ENCODE assay signal across 15 cellular contexts in genomic region chr13:114062341-114062740, GRCh38.
DNase-seq lines count a peak whose midpoint lies in the region; ATAC-seq and TF ChIP-seq lines count a peak whose summit lies in the region.
"Had no signal": no experiment of that assay in that cellular context is flagged by ENCODE, and none has a peak within 500 bp of the region (broad histone marks: within the 10 kb centered on the region; RNA-seq: fewer than 3 reads in every experiment).

No MANE protein-coding gene starts in this region.

- no peaks in the 10 kb centered on the region for H3K36me3 ChIP-seq in tibial artery
- H3K36me3 ChIP-seq: pancreas had no signal

- ATAC-seq in natural killer cell, result no peak
- no peak for ATAC-seq in stimulated activated effector memory CD8-positive, alpha-beta T cell treated with anti-CD3 and anti-CD28 coated beads, Interleukin-12 subunit alpha, Interleukin-12 subunit beta, amount 100 ng/mL, for 72 hours
- ATAC-seq: activated CD8-positive, alpha-beta memory T cell treated with anti-CD3 and anti-CD28 coated beads, Interleukin-2, amount 10 ng/mL, durations not matched to agents 7 days and 5 days; pancreas; WTC11 had no signal

- intact Hi-C loops in natural killer cell (cut with micrococcal nuclease), result no loop called here
- intact Hi-C loops in tibial artery (cut with DNase I; ENCODE audit: low total_unique reads), result no loop called here

- H3K9me3 Mint-ChIP-seq in chondrocyte (ENCODE audit: low read depth) (no peaks in the 10 kb centered on the region), natural killer cell (no peaks in the 10 kb centered on the region)
- H3K9me3 Mint-ChIP-seq in stimulated activated effector memory CD8-positive, alpha-beta T cell treated with anti-CD3 and anti-CD28 coated beads, Interleukin-12 subunit alpha, Interleukin-12 subunit beta, amount 100 ng/mL, for 72 hours, result no peaks in the 10 kb centered on the region
- H3K9me3 Mint-ChIP-seq: WTC11 had no signal

- H3K4me1 ChIP-seq in tibial artery, result peaks cover 12 to 61% (median 48%) of the 10 kb centered on the region in 4 donors

- H3K4me3 Mint-ChIP-seq in chondrocyte (ENCODE audit: unreplicated experiment) (no peak overlapping the region), natural killer cell (peak overlapping the region; percentile 41)
- H3K4me3 Mint-ChIP-seq in stimulated activated effector memory CD8-positive, alpha-beta T cell treated with anti-CD3 and anti-CD28 coated beads, Interleukin-12 subunit alpha, Interleukin-12 subunit beta, amount 100 ng/mL, for 72 hours, result no peak overlapping the region
- H3K4me3 Mint-ChIP-seq: activated CD8-positive, alpha-beta memory T cell treated with anti-CD3 and anti-CD28 coated beads, Interleukin-2, amount 10 ng/mL, durations not matched to agents 7 days and 5 days; WTC11 had no signal

- H3K27me3 ChIP-seq in tibial artery, result no peaks in the 10 kb centered on the region
- H3K27me3 ChIP-seq: pancreas had no signal

- DNase-seq in DMS53 (lab: John Stamatoyannopoulos, UW) (peak; percentile 31), DMS53 treated with DMSO at 0.1 percent for 48 hours (lab: John Stamatoyannopoulos, UW; ENCODE audit: unreplicated experiment) (no peak), chondrocyte (ENCODE audit: low spot score) (no peak), natural killer cell (no peak), tibial artery (no peak), ureter (ENCODE audit: low spot score) (no peak), T-helper 2 cell (no peak)
- DNase-seq in stimulated activated effector memory CD8-positive, alpha-beta T cell treated with anti-CD3 and anti-CD28 coated beads, Interleukin-12 subunit alpha, Interleukin-12 subunit beta, amount 100 ng/mL, for 72 hours (ENCODE audit: low spot score in 2 of 2), result no peak
- DNase-seq: activated CD8-positive, alpha-beta memory T cell treated with anti-CD3 and anti-CD28 coated beads, Interleukin-2, amount 10 ng/mL, durations not matched to agents 7 days and 5 days; activated naive CD4-positive, alpha-beta T cell treated with anti-CD3 and anti-CD28 coated beads, Interleukin-2, amount 50 U/mL, for 16 hours; COR-L47; midbrain had no signal

- H3K4me1 Mint-ChIP-seq in chondrocyte (ENCODE audit: low read depth) (peaks cover 60% of the 10 kb centered on the region), natural killer cell (peaks cover 65 to 82% of the 10 kb centered on the region in 2 donors)
- peaks cover 65% of the 10 kb centered on the region for H3K4me1 Mint-ChIP-seq in stimulated activated effector memory CD8-positive, alpha-beta T cell treated with anti-CD3 and anti-CD28 coated beads, Interleukin-12 subunit alpha, Interleukin-12 subunit beta, amount 100 ng/mL, for 72 hours

- H3K27me3 Mint-ChIP-seq in chondrocyte (ENCODE audit: low read depth), result no peaks in the 10 kb centered on the region
- H3K27me3 Mint-ChIP-seq in natural killer cell (ENCODE audit: low read depth in 2 of 2), result no peaks in the 10 kb centered on the region
- H3K27me3 Mint-ChIP-seq: activated CD8-positive, alpha-beta memory T cell treated with anti-CD3 and anti-CD28 coated beads, Interleukin-2, amount 10 ng/mL, durations not matched to agents 7 days and 5 days had no signal

- no peak for TF ChIP-seq CTCF in chondrocyte (IDR thresholded peaks at IDR 0.05)
- TF ChIP-seq CTCF in natural killer cell (IDR thresholded peaks at IDR 0.05), result no peak
- no peak for TF ChIP-seq CTCF in tibial artery (IDR thresholded peaks at IDR 0.05)

- peaks cover 5% of the 10 kb centered on the region for H3K36me3 Mint-ChIP-seq in chondrocyte (ENCODE audit: low read depth)
- H3K36me3 Mint-ChIP-seq in natural killer cell, result no peaks in the 10 kb centered on the region
- peaks cover 67% of the 10 kb centered on the region for H3K36me3 Mint-ChIP-seq in stimulated activated effector memory CD8-positive, alpha-beta T cell treated with anti-CD3 and anti-CD28 coated beads, Interleukin-12 subunit alpha, Interleukin-12 subunit beta, amount 100 ng/mL, for 72 hours
- H3K36me3 Mint-ChIP-seq: activated CD8-positive, alpha-beta memory T cell treated with anti-CD3 and anti-CD28 coated beads, Interleukin-2, amount 10 ng/mL, durations not matched to agents 7 days and 5 days; WTC11 had no signal

- H3K9me3 ChIP-seq in tibial artery, result no peaks in the 10 kb centered on the region
- H3K9me3 ChIP-seq: pancreas had no signal

- peak overlapping the region; percentile 73 for H3K27ac Mint-ChIP-seq in chondrocyte (ENCODE audit: unreplicated experiment)
- peak overlapping the region in 1 of 2 donors; percentile 70 for H3K27ac Mint-ChIP-seq in natural killer cell
- H3K27ac Mint-ChIP-seq in stimulated activated effector memory CD8-positive, alpha-beta T cell treated with anti-CD3 and anti-CD28 coated beads, Interleukin-12 subunit alpha, Interleukin-12 subunit beta, amount 100 ng/mL, for 72 hours, result no peak overlapping the region
- H3K27ac Mint-ChIP-seq: WTC11 had no signal

- H3K27ac ChIP-seq in tibial artery, result peak overlapping the region; percentile 90 to 98
- H3K27ac ChIP-seq: 22Rv1, pancreas had no signal

- H3K4me3 ChIP-seq in tibial artery, result no peak overlapping the region
- H3K4me3 ChIP-seq: pancreas had no signal
